Comparison of ENCODE assay signal across 17 cellular contexts in genomic region chr1:7329868-7330615, GRCh38.
"Had no signal": no experiment of that assay in that cellular context is flagged by ENCODE, and none has a peak within 500 bp of the region (broad histone marks: within the 10 kb centered on the region; RNA-seq: fewer than 3 reads in every experiment).

No MANE protein-coding gene starts in this region.

- H3K4me1 Mint-ChIP-seq: natural killer cell had no signal

- H3K27ac Mint-ChIP-seq: effector memory CD8-positive, alpha-beta T cell; mesothelial cell of epicardium; natural killer cell had no signal

- H3K27me3 ChIP-seq: hepatocyte, ovary, uterus had no signal

- H3K4me3 ChIP-seq: hepatocyte, ovary, stomach, thoracic aorta, uterus had no signal

- H3K9me3 ChIP-seq: ovary, thoracic aorta, uterus had no signal

- ATAC-seq: effector memory CD8-positive, alpha-beta T cell; foreskin keratinocyte; natural killer cell; right cardiac atrium had no signal

- H3K36me3 ChIP-seq: ovary, stomach, thoracic aorta, uterus had no signal

- H3K36me3 Mint-ChIP-seq: natural killer cell had no signal

- H3K4me3 Mint-ChIP-seq: effector memory CD8-positive, alpha-beta T cell; mesothelial cell of epicardium; natural killer cell; neural crest cell had no signal

- DNase-seq: effector memory CD8-positive, alpha-beta T cell; foreskin keratinocyte; kidney glomerular epithelial cell; natural killer cell; ovary; right cardiac atrium; small intestine; stimulated activated CD4-positive, alpha-beta T cell treated with anti-CD3 and anti-CD28 coated beads, Interleukin-12 subunit alpha, Interleukin-12 subunit beta, amount 100 ng/mL, for 4 hours; stimulated activated naive CD4-positive, alpha-beta T cell; stomach; substantia nigra; trophoblast cell; uterus had no signal

- H3K27ac ChIP-seq: foreskin keratinocyte, hepatocyte, ovary, stomach, thoracic aorta, uterus had no signal

- H3K9me3 Mint-ChIP-seq: natural killer cell had no signal
